Comparison of ENCODE assay signal across 8 cellular contexts in the genomic region with DNA sequence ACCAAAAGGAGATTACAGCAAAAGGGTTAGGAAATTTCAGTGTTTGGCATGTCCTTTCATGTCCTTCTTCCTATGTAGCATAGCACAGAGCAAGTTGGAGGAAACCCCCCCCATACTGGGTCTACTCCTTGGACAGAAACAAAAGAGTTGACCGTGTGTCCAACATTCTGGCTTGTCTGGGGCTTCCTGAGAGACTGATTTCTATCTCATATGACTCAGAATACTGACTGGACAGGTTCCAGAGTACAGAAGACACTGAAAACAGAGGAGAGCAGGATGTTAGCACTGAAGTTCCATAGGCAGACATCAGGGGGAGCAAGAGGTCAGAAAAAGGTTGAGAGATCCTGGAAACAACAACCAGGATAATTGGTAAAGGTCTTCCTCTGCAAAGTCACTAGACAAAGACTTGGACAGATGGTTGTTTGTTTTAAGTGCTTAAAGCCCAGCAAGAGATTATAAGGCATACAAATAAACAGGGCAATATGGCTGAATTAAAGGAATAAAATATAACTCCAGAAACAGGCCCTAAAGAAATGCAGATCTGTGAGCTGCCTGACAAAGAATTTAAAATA. TPM values are rescaled to one million over a fixed set of nuclear protein-coding genes. Genes with fewer than 3 reads are reported as not detected.
A peak's percentile ranks its signal among the peaks of the same experiment; 100 is the strongest.
DNase-seq lines count a peak whose midpoint lies in the region; ATAC-seq, FAIRE-seq and TF ChIP-seq lines count a peak whose summit lies in the region.

No MANE protein-coding gene starts in this region.

- H3K27me3 ChIP-seq in BE2C = no peaks in the 10 kb centered on the region

- FAIRE-seq in islet of Langerhans (lab: Jason Lieb, UNC) = peak; percentile 79

- peak; percentile 65 for DNase-seq in BE2C
- DNase-seq in NCI-H2171 treated with DMSO at 0.1 percent for 48 hours (lab: John Stamatoyannopoulos, UW) = peak; percentile 64
- peak; percentile 39 for DNase-seq in UCSD-AML1 (lab: John Stamatoyannopoulos, UW; ENCODE audit: unreplicated experiment)
- peak; percentile 58 for DNase-seq in brain pericyte (ENCODE audit: low read depth, low spot score)
- peak; percentile 52 to 63 for DNase-seq in stimulated activated CD4-positive, alpha-beta T cell treated with anti-CD3 and anti-CD28 coated beads, Interleukin-2, amount 100 ng/mL, for 24 hours

- H3K4me1 ChIP-seq in BE2C = no peaks in the 10 kb centered on the region

- ATAC-seq in GM21360 (IDR thresholded peaks at IDR 0.05; ENCODE audit: unreplicated experiment) (peak; percentile 48), GM21423 (IDR thresholded peaks at IDR 0.05; ENCODE audit: unreplicated experiment) (no peak)

- H3K36me3 ChIP-seq in BE2C = no peaks in the 10 kb centered on the region

- H3K4me3 ChIP-seq in BE2C (ENCODE audit: low read depth, low read length) = no peak overlapping the region

- H3K9me3 ChIP-seq in BE2C = no peaks in the 10 kb centered on the region

- TF ChIP-seq CTCF in BE2C (IDR thresholded peaks at IDR 0.05; ENCODE audit: low read depth, low read length) = peak; percentile 94

RNA-seq across cellular contexts. Expression of a gene that starts 48.4 kb away (rescaled TPM):
- 6.7 TPM for polyA plus RNA-seq in BE2C (2012; ENCODE audit: insufficient read depth, insufficient read length, low read depth)

RNA-seq across cellular contexts. Expression of a gene that starts 59.3 kb away (rescaled TPM):
- polyA plus RNA-seq in BE2C (2012; ENCODE audit: insufficient read depth, insufficient read length, low read depth) = 343 TPM
